ENCODE assay signal across 8 cellular contexts in the genomic region with DNA sequence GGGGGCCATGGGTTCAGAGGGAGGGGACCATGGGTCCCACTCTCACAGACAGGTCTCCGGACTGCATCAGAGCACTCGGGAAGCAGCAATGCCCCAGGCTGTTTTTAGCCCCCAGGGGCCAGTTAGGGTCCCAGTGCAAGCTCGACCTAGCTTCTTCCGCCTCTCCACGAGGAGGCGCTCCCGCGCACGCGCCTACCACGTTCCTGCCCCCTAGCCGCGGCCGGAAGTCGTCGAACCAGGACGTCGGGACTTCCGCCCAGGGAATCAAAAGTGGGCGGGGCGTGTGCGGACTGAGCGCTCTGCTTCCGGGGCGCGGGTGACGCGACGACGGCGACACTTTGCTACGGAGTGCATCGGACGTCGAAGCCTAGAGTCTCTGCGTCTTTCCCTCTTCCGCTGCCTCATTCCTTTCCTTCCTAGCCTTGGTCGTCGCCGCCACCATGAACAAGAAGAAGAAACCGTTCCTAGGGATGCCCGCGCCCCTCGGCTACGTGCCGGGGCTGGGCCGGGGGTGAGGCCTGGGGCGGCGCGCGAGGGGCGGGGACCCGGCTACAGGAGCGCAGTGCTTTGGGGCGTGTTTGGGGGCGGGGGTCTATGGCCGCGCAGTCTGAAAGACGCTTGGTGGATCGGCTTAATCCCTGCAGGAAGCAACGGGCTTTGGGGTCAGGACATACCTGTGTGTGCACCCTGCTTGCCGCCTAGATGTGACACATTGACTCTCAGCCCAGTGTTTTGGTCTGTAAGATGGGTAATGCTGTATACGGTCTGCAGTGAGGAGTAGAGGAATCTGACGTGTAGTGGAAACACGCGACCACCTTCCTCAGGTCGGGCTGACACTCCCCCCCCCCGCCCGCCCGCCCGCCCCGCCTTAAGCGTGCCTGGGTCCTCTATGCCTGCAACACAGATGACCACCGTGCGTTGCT. TPM values are rescaled to one million over a fixed set of nuclear protein-coding genes. Genes with fewer than 3 reads are reported as not detected.
DNase-seq lines count a peak whose midpoint lies in the region; ATAC-seq and TF ChIP-seq lines count a peak whose summit lies in the region.

A gene with protein sequence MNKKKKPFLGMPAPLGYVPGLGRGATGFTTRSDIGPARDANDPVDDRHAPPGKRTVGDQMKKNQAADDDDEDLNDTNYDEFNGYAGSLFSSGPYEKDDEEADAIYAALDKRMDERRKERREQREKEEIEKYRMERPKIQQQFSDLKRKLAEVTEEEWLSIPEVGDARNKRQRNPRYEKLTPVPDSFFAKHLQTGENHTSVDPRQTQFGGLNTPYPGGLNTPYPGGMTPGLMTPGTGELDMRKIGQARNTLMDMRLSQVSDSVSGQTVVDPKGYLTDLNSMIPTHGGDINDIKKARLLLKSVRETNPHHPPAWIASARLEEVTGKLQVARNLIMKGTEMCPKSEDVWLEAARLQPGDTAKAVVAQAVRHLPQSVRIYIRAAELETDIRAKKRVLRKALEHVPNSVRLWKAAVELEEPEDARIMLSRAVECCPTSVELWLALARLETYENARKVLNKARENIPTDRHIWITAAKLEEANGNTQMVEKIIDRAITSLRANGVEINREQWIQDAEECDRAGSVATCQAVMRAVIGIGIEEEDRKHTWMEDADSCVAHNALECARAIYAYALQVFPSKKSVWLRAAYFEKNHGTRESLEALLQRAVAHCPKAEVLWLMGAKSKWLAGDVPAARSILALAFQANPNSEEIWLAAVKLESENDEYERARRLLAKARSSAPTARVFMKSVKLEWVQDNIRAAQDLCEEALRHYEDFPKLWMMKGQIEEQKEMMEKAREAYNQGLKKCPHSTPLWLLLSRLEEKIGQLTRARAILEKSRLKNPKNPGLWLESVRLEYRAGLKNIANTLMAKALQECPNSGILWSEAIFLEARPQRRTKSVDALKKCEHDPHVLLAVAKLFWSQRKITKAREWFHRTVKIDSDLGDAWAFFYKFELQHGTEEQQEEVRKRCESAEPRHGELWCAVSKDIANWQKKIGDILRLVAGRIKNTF (plus strand): TSS at position 327 of the 923 bp plus-strand sequence. CDS start 114 bp downstream, at position 441.

- peaks cover 55% of the 10 kb centered on the region for H3K4me1 Mint-ChIP-seq in activated naive CD8-positive, alpha-beta T cell treated with anti-CD3 and anti-CD28 coated beads for 36 hours

- H3K27ac Mint-ChIP-seq in activated naive CD8-positive, alpha-beta T cell treated with anti-CD3 and anti-CD28 coated beads for 36 hours: peak within 1 kb of the TSS; percentile 97

- no peak for TF ChIP-seq EP300 in ovary (IDR thresholded peaks at IDR 0.05)

- TF ChIP-seq POLR2A in ovary (IDR thresholded peaks at IDR 0.05) (peak; percentile 78), thyroid gland (IDR thresholded peaks at IDR 0.05) (peak in 1 of 2 donors; percentile 75)

- H3K4me3 ChIP-seq in ovary: peak within 1 kb of the TSS; percentile 83
- H3K4me3 ChIP-seq in thyroid gland (replicated peaks in 1 of 3): peak within 1 kb of the TSS; percentile 16 to 98 (median 75)

- H3K4me1 ChIP-seq in ovary (ENCODE audit: insufficient read depth): peaks cover 16% of the 10 kb centered on the region
- H3K4me1 ChIP-seq in thyroid gland: peaks cover 24 to 26% of the 10 kb centered on the region in 2 donors

- peak; percentile 91 for TF ChIP-seq CTCF in GM10266 (IDR thresholded peaks at IDR 0.05; ENCODE audit: control insufficient read depth, insufficient read depth, low read depth, missing control alignments)
- peak; percentile 73 to 79 (median 78) for TF ChIP-seq CTCF in ovary (IDR thresholded peaks at IDR 0.05)
- TF ChIP-seq CTCF in thyroid gland (IDR thresholded peaks at IDR 0.05): peak; percentile 32 to 84 (median 62)

- 0 to 1% (median 1%) methylated on average over 75 of the region's 75 CpGs for WGBS in ovary, 3 donors
- WGBS in thyroid gland, 2 donors: 0 to 1% methylated on average over 34 to 65 of the region's 75 CpGs

- H3K36me3 ChIP-seq in ovary (no peaks in the 10 kb centered on the region), thyroid gland (peaks cover 23% of the 10 kb centered on the region in 2 donors)

- H3K27me3 ChIP-seq in ovary (peaks cover 5% of the 10 kb centered on the region), thyroid gland (no peaks in the 10 kb centered on the region)

- H3K27ac ChIP-seq in ovary (no peak within 1 kb of the TSS), thyroid gland (peak within 1 kb of the TSS; percentile 20 to 86 (median 66))

- ATAC-seq in HG02610 (IDR thresholded peaks at IDR 0.05; ENCODE audit: unreplicated experiment): peak; percentile 53

- H3K9me3 ChIP-seq in ovary: no peaks in the 10 kb centered on the region
- no peaks in the 10 kb centered on the region for H3K9me3 ChIP-seq in thyroid gland

- H3K36me3 Mint-ChIP-seq in activated naive CD8-positive, alpha-beta T cell treated with anti-CD3 and anti-CD28 coated beads for 36 hours: peaks cover 30% of the 10 kb centered on the region

- DNase-seq in GM10266 (ENCODE audit: extremely low spot score): peak; percentile 99
- peak; percentile 96 for DNase-seq in NCI-H1105 (lab: John Stamatoyannopoulos, UW)
- DNase-seq in SKM-1 treated with dmso at 0.1 percent for 144 hours (lab: John Stamatoyannopoulos, UW; ENCODE audit: unreplicated experiment): peak; percentile 97
- peak; percentile 97 for DNase-seq in activated naive CD8-positive, alpha-beta T cell treated with anti-CD3 and anti-CD28 coated beads for 36 hours
- peak; percentile 91 to 98 (median 96) for DNase-seq in head of caudate nucleus
- DNase-seq in ovary: peak; percentile 89 to 95 (median 90)
- peak; percentile 94 to 96 for DNase-seq in thyroid gland

- no peaks in the 10 kb centered on the region for H3K27me3 Mint-ChIP-seq in activated naive CD8-positive, alpha-beta T cell treated with anti-CD3 and anti-CD28 coated beads for 36 hours

- H3K9me3 Mint-ChIP-seq in activated naive CD8-positive, alpha-beta T cell treated with anti-CD3 and anti-CD28 coated beads for 36 hours: no peaks in the 10 kb centered on the region

- intact Hi-C loops in head of caudate nucleus (cut with DNase I): no loop called here
- intact Hi-C loops in ovary (cut with DNase I): no loop called here
- intact Hi-C loops in thyroid gland (cut with DNase I): no loop called here

- H3K4me3 Mint-ChIP-seq in activated naive CD8-positive, alpha-beta T cell treated with anti-CD3 and anti-CD28 coated beads for 36 hours: peak within 1 kb of the TSS; percentile 94

RNA-seq across cellular contexts. Expression of the gene that starts here (rescaled TPM):
- 10 to 100 TPM; 64.5 to 64.6 TPM for total RNA-seq in activated naive CD8-positive, alpha-beta T cell treated with anti-CD3 and anti-CD28 coated beads for 36 hours
- total RNA-seq in ovary (10 to 100 TPM; 46.5 to 84.9 (median 73.4) TPM), thyroid gland (10 to 100 TPM; 62.8 to 76.2 (median 70.1) TPM)
- polyA plus RNA-seq in ovary: 10 to 100 TPM; 60.0 to 61.6 TPM

Comparison
In these comparisons a context has a peak if more than half of its experiments do, and no peak if none do; other contexts are left out.
1. H3K27ac ChIP-seq: peak in thyroid gland (3 of 3); none in ovary (0 of 2).
2. Peak in every context shown above with its lines, with median percentiles within 50 percentile points of each other: DNase-seq and CTCF ChIP-seq.